10 cellular contexts compared by ENCODE assay signal in the genomic region with DNA sequence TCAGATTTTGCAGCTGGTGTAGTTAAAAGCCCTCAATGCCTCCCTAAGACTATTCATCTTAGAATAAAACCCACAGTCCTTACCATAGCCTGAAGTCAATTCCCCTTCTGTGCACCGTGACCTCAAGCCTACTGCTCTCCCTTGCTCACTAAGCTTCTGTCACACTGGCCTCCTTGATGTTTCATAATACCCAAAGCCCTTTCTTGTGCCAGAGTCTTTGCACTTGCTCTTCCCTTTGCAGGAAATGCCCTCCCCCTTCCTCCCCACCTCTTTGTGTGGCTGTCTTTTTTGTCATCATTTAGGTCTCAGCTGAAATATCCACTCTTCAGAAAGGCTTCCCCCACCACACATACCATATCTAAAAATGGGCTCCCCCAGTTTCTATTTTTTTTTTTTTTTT. TPM values are rescaled to one million over a fixed set of nuclear protein-coding genes. Genes with fewer than 3 reads are reported as not detected.
DNase-seq lines count a peak whose midpoint lies in the region; ATAC-seq and TF ChIP-seq lines count a peak whose summit lies in the region.
"Had no signal": no experiment of that assay in that cellular context is flagged by ENCODE, and none has a peak within 500 bp of the region (broad histone marks: within the 10 kb centered on the region; RNA-seq: fewer than 3 reads in every experiment).

No MANE protein-coding gene starts in this region.

- no peak overlapping the region for H3K27ac ChIP-seq in sigmoid colon
- H3K27ac ChIP-seq: VCaP had no signal

- H3K36me3 Mint-ChIP-seq in activated T-cell treated with anti-CD3 and anti-CD28 coated beads, Interleukin-2, amount 50 U/mL, for 72 hours (ENCODE audit: insufficient read depth in 2 of 2), result peaks cover 0 to 5% of the 10 kb centered on the region in 2 donors
- H3K36me3 Mint-ChIP-seq in activated T-helper 1 cell treated with anti-CD3 and anti-CD28 coated beads, Interleukin-12 subunit alpha, Interleukin-12 subunit beta, Interleukin-2, Interleukin-4 antibody, amounts not matched to agents 30 ng/mL and 10 ng/mL and 1 ng/mL, durations not matched to agents 14 hours and 24 hours and 36 hours (ENCODE audit: low read depth), result no peaks in the 10 kb centered on the region

- TF ChIP-seq POLR2A in sigmoid colon (IDR thresholded peaks at IDR 0.05), result no peak

- H3K9me3 ChIP-seq in sigmoid colon, result no peaks in the 10 kb centered on the region

- TF ChIP-seq EP300 in sigmoid colon (IDR thresholded peaks at IDR 0.05), result no peak

- intact Hi-C loops in activated T-helper 1 cell treated with anti-CD3 and anti-CD28 coated beads, Interleukin-12 subunit alpha, Interleukin-12 subunit beta, Interleukin-2, Interleukin-4 antibody, amounts not matched to agents 30 ng/mL and 10 ng/mL and 1 ng/mL, durations not matched to agents 14 hours and 24 hours and 36 hours (cut with micrococcal nuclease), result loop anchor here (5.0 kb wide), 2 partner anchors 450 to 675 kb away; a partner anchor contains a TSS
- intact Hi-C loops in sigmoid colon (cut with DNase I), result no loop called here

- H3K4me3 Mint-ChIP-seq in activated T-cell treated with anti-CD3 and anti-CD28 coated beads, Interleukin-2, amount 50 U/mL, for 72 hours, result peak overlapping the region in 1 of 2 donors; percentile 16
- H3K4me3 Mint-ChIP-seq in activated T-helper 1 cell treated with anti-CD3 and anti-CD28 coated beads, Interleukin-12 subunit alpha, Interleukin-12 subunit beta, Interleukin-2, Interleukin-4 antibody, amounts not matched to agents 30 ng/mL and 10 ng/mL and 1 ng/mL, durations not matched to agents 14 hours and 24 hours and 36 hours, result peak overlapping the region; percentile 39

- no peaks in the 10 kb centered on the region for H3K36me3 ChIP-seq in sigmoid colon

- WGBS in sigmoid colon, 2 donors, result 52 to 81% methylated on average over 1 of the region's 1 CpG

- H3K4me1 Mint-ChIP-seq in activated T-cell treated with anti-CD3 and anti-CD28 coated beads, Interleukin-2, amount 50 U/mL, for 72 hours (ENCODE audit: low read depth), result peaks cover 43% of the 10 kb centered on the region
- H3K4me1 Mint-ChIP-seq in activated T-helper 1 cell treated with anti-CD3 and anti-CD28 coated beads, Interleukin-12 subunit alpha, Interleukin-12 subunit beta, Interleukin-2, Interleukin-4 antibody, amounts not matched to agents 30 ng/mL and 10 ng/mL and 1 ng/mL, durations not matched to agents 14 hours and 24 hours and 36 hours (ENCODE audit: low read depth), result peaks cover 46% of the 10 kb centered on the region

- H3K4me3 ChIP-seq in sigmoid colon, result no peak overlapping the region

- no peaks in the 10 kb centered on the region for H3K27me3 ChIP-seq in sigmoid colon

- no peaks in the 10 kb centered on the region for H3K27me3 Mint-ChIP-seq in activated T-cell treated with anti-CD3 and anti-CD28 coated beads, Interleukin-2, amount 50 U/mL, for 72 hours (ENCODE audit: low read depth)
- no peaks in the 10 kb centered on the region for H3K27me3 Mint-ChIP-seq in activated T-helper 1 cell treated with anti-CD3 and anti-CD28 coated beads, Interleukin-12 subunit alpha, Interleukin-12 subunit beta, Interleukin-2, Interleukin-4 antibody, amounts not matched to agents 30 ng/mL and 10 ng/mL and 1 ng/mL, durations not matched to agents 14 hours and 24 hours and 36 hours (ENCODE audit: insufficient read depth)

- H3K4me1 ChIP-seq in sigmoid colon, result peaks cover 0 to 23% (median 18%) of the 10 kb centered on the region in 4 donors

- peak in 1 of 2 donors; percentile 3 for ATAC-seq in activated T-cell treated with anti-CD3 and anti-CD28 coated beads, Interleukin-2, amount 50 U/mL, for 72 hours (replicated peaks in 1 of 2)

- H3K27ac Mint-ChIP-seq in activated T-cell treated with anti-CD3 and anti-CD28 coated beads, Interleukin-2, amount 50 U/mL, for 72 hours, result peak overlapping the region; percentile 62
- H3K27ac Mint-ChIP-seq in activated T-helper 1 cell treated with anti-CD3 and anti-CD28 coated beads, Interleukin-12 subunit alpha, Interleukin-12 subunit beta, Interleukin-2, Interleukin-4 antibody, amounts not matched to agents 30 ng/mL and 10 ng/mL and 1 ng/mL, durations not matched to agents 14 hours and 24 hours and 36 hours, result peak overlapping the region; percentile 84

- peaks cover 0 to 1% of the 10 kb centered on the region in 2 donors for H3K9me3 Mint-ChIP-seq in activated T-cell treated with anti-CD3 and anti-CD28 coated beads, Interleukin-2, amount 50 U/mL, for 72 hours
- H3K9me3 Mint-ChIP-seq in activated T-helper 1 cell treated with anti-CD3 and anti-CD28 coated beads, Interleukin-12 subunit alpha, Interleukin-12 subunit beta, Interleukin-2, Interleukin-4 antibody, amounts not matched to agents 30 ng/mL and 10 ng/mL and 1 ng/mL, durations not matched to agents 14 hours and 24 hours and 36 hours, result no peaks in the 10 kb centered on the region

- DNase-seq in activated T-cell treated with anti-CD3 and anti-CD28 coated beads, Interleukin-2, amount 50 U/mL, for 72 hours, result peak; percentile 35 to 40
- no peak for DNase-seq in activated T-cell treated with anti-CD3 and anti-CD28 coated beads, Interleukin-2, amount 50 U/mL, for 48 hours
- DNase-seq in NOMO-1 (lab: John Stamatoyannopoulos, UW; ENCODE audit: unreplicated experiment in 2 of 2), result peak; percentile 64 to 74
- DNase-seq in activated T-helper 1 cell treated with anti-CD3 and anti-CD28 coated beads, Interleukin-12 subunit alpha, Interleukin-12 subunit beta, Interleukin-2, Interleukin-4 antibody, amounts not matched to agents 30 ng/mL and 10 ng/mL and 1 ng/mL, durations not matched to agents 14 hours and 24 hours and 36 hours (ENCODE audit: low spot score), result peak; percentile 44
- peak; percentile 67 for DNase-seq in sigmoid colon
- DNase-seq in NCI-H446 treated with DMSO at 0.1 percent for 48 hours (lab: John Stamatoyannopoulos, UW), result no peak
- DNase-seq in NCI-H2171 treated with DMSO at 0.1 percent for 48 hours (lab: John Stamatoyannopoulos, UW), result no peak
- DNase-seq in NCI-H526 treated with DMSO at 0.1 percent for 48 hours (lab: John Stamatoyannopoulos, UW), result no peak
- DNase-seq: RPMI8226 had no signal

- TF ChIP-seq CTCF in sigmoid colon (IDR thresholded peaks at IDR 0.05), result no peak

RNA-seq across cellular contexts. Expression of a gene that starts 4.2 kb away (rescaled TPM):
- 10 to 100 TPM; 14.3 to 15.3 TPM for total RNA-seq in activated T-cell treated with anti-CD3 and anti-CD28 coated beads, Interleukin-2, amount 50 U/mL, for 72 hours
- total RNA-seq in activated T-helper 1 cell treated with anti-CD3 and anti-CD28 coated beads, Interleukin-12 subunit alpha, Interleukin-12 subunit beta, Interleukin-2, Interleukin-4 antibody, amounts not matched to agents 30 ng/mL and 10 ng/mL and 1 ng/mL, durations not matched to agents 14 hours and 24 hours and 36 hours, result 17.0 and 17.8 TPM in 2 replicates
- total RNA-seq in sigmoid colon, result 10 to 100 TPM; 20.1 to 43.4 (median 23.0) TPM
- polyA plus RNA-seq in sigmoid colon, result 10 to 100 TPM; 11.4 to 17.9 (median 12.7) TPM

RNA-seq across cellular contexts. Expression of a gene that starts 12.1 kb away (rescaled TPM):
- 10 to 100 TPM; 33.3 to 39.7 TPM for total RNA-seq in activated T-cell treated with anti-CD3 and anti-CD28 coated beads, Interleukin-2, amount 50 U/mL, for 72 hours
- 19.1 and 23.9 TPM in 2 replicates for total RNA-seq in activated T-helper 1 cell treated with anti-CD3 and anti-CD28 coated beads, Interleukin-12 subunit alpha, Interleukin-12 subunit beta, Interleukin-2, Interleukin-4 antibody, amounts not matched to agents 30 ng/mL and 10 ng/mL and 1 ng/mL, durations not matched to agents 14 hours and 24 hours and 36 hours
- 1 to 10 TPM; 1.2 to 6.9 (median 2.5) TPM for total RNA-seq in sigmoid colon
- polyA plus RNA-seq in sigmoid colon, result 10 to 100 TPM in 1 of 3 donors, 1 to 10 TPM in 1, under 1 TPM in 1; 0.69 to 12.9 (median 2.4) TPM

Comparison
In these comparisons a context has a peak if more than half of its experiments do, and no peak if none do; other contexts are left out.
1. DNase-seq: peak in activated T-cell treated with anti-CD3 and anti-CD28 coated beads, Interleukin-2, amount 50 U/mL, for 72 hours (2 of 2), NOMO-1 (2 of 2), activated T-helper 1 cell treated with anti-CD3 and anti-CD28 coated beads, Interleukin-12 subunit alpha, Interleukin-12 subunit beta, Interleukin-2, Interleukin-4 antibody, amounts not matched to agents 30 ng/mL and 10 ng/mL and 1 ng/mL, durations not matched to agents 14 hours and 24 hours and 36 hours (single experiment) and sigmoid colon (single experiment); none in activated T-cell treated with anti-CD3 and anti-CD28 coated beads, Interleukin-2, amount 50 U/mL, for 48 hours (0 of 2), NCI-H446 treated with DMSO at 0.1 percent for 48 hours (single experiment), NCI-H2171 treated with DMSO at 0.1 percent for 48 hours (single experiment) and NCI-H526 treated with DMSO at 0.1 percent for 48 hours (single experiment).